ENCODE assay signal across 20 cellular contexts in genomic region chr1:220241072-220241663, GRCh38. TPM values are rescaled to one million over a fixed set of nuclear protein-coding genes. Genes with fewer than 3 reads are reported as not detected.
A peak's percentile ranks its signal among the peaks of the same experiment; 100 is the strongest.
DNase-seq lines count a peak whose midpoint lies in the region; ATAC-seq, FAIRE-seq and TF ChIP-seq lines count a peak whose summit lies in the region.
"Had no signal": no experiment of that assay in that cellular context is flagged by ENCODE, and none has a peak within 500 bp of the region (broad histone marks: within the 10 kb centered on the region; RNA-seq: fewer than 3 reads in every experiment).

No MANE protein-coding gene starts in this region.

- DNase-seq in naive thymus-derived CD8-positive, alpha-beta T cell: no peak
- no peak for DNase-seq in naive thymus-derived CD4-positive, alpha-beta T cell
- DNase-seq: activated naive CD8-positive, alpha-beta T cell treated with anti-CD3 and anti-CD28 coated beads, Interleukin-2, amount 10 ng/mL, durations not matched to agents 7 days and 5 days; activated T-cell treated with anti-CD3 and anti-CD28 coated beads, Interleukin-2, amount 50 U/mL, for 72 hours; effector CD8-positive, alpha-beta T cell; foreskin keratinocyte; hippocampal formation; left ventricle myocardium superior; MG63; NCI-H1436; NCI-H510A treated with DMSO at 0.1 percent for 48 hours; SK-N-SH; WERI-Rb-1 had no signal

- intact Hi-C loops in naive thymus-derived CD4-positive, alpha-beta T cell (cut with micrococcal nuclease): no loop called here

- H3K27me3 ChIP-seq in Loucy (ENCODE audit: insufficient read depth, low read length, poor library complexity, severe bottlenecking) (no peaks in the 10 kb centered on the region), endocrine pancreas (ENCODE audit: control insufficient read depth, insufficient read depth, low read length) (no peaks in the 10 kb centered on the region)
- no peaks in the 10 kb centered on the region for H3K27me3 ChIP-seq in naive thymus-derived CD4-positive, alpha-beta T cell (ENCODE audit: control insufficient read depth in 2 of 2, insufficient read depth in 2 of 2, low read length in 2 of 2)
- H3K27me3 ChIP-seq: foreskin keratinocyte, MG63 had no signal

- no peak overlapping the region for H2AFZ ChIP-seq in Loucy (ENCODE audit: low read length)

- H3K4me3 ChIP-seq in Loucy (ENCODE audit: low read length, poor library complexity, severe bottlenecking) (no peak overlapping the region), endocrine pancreas (ENCODE audit: control insufficient read depth, insufficient read depth, low read length) (peak overlapping the region; percentile 1)
- no peak overlapping the region for H3K4me3 ChIP-seq in naive thymus-derived CD4-positive, alpha-beta T cell (ENCODE audit: low read length)
- H3K4me3 ChIP-seq: MG63 had no signal

- no peak overlapping the region for H3K9ac ChIP-seq in Loucy (ENCODE audit: low read depth, low read length, poor library complexity, severe bottlenecking)
- H3K9ac ChIP-seq in endocrine pancreas (ENCODE audit: control insufficient read depth, insufficient read depth, low read length): no peak overlapping the region
- H3K9ac ChIP-seq: SK-N-SH had no signal

- no peak overlapping the region for H3K27ac ChIP-seq in naive thymus-derived CD4-positive, alpha-beta T cell (ENCODE audit: low read depth, low read length)
- H3K27ac ChIP-seq: foreskin keratinocyte, WERI-Rb-1 had no signal

- H3F3A ChIP-seq in Loucy (ENCODE audit: low read depth): no peaks in the 10 kb centered on the region

- POLR2A ChIA-PET in naive thymus-derived CD8-positive, alpha-beta T cell (lab: Charles Lee): no interaction called here
- POLR2A ChIA-PET in naive thymus-derived CD4-positive, alpha-beta T cell (lab: Charles Lee): no interaction called here

- no peaks in the 10 kb centered on the region for H3K27me3 Mint-ChIP-seq in naive thymus-derived CD8-positive, alpha-beta T cell
- no peaks in the 10 kb centered on the region for H3K27me3 Mint-ChIP-seq in naive thymus-derived CD4-positive, alpha-beta T cell
- H3K27me3 Mint-ChIP-seq: activated naive CD8-positive, alpha-beta T cell treated with anti-CD3 and anti-CD28 coated beads, Interleukin-2, amount 10 ng/mL, durations not matched to agents 7 days and 5 days had no signal

- H3K36me3 ChIP-seq in Loucy (ENCODE audit: insufficient read depth, low read length): no peaks in the 10 kb centered on the region
- no peaks in the 10 kb centered on the region for H3K36me3 ChIP-seq in endocrine pancreas (ENCODE audit: control insufficient read depth, insufficient read depth, low read length)
- no peaks in the 10 kb centered on the region for H3K36me3 ChIP-seq in naive thymus-derived CD4-positive, alpha-beta T cell (ENCODE audit: control insufficient read depth in 2 of 3, insufficient read depth in 3 of 3, low read length in 3 of 3)
- H3K36me3 ChIP-seq: WERI-Rb-1 had no signal

- no peak overlapping the region for H3K4me3 Mint-ChIP-seq in naive thymus-derived CD8-positive, alpha-beta T cell
- H3K4me3 Mint-ChIP-seq in naive thymus-derived CD4-positive, alpha-beta T cell: peak overlapping the region in 1 of 10 donors; percentile 17
- H3K4me3 Mint-ChIP-seq: activated naive CD8-positive, alpha-beta T cell treated with anti-CD3 and anti-CD28 coated beads, Interleukin-2, amount 10 ng/mL, durations not matched to agents 7 days and 5 days; neural crest cell had no signal

- peaks cover 13 to 28% (median 22%) of the 10 kb centered on the region in 3 donors for H3K36me3 Mint-ChIP-seq in naive thymus-derived CD8-positive, alpha-beta T cell
- peaks cover 10 to 28% (median 27%) of the 10 kb centered on the region in 5 donors for H3K36me3 Mint-ChIP-seq in naive thymus-derived CD4-positive, alpha-beta T cell

- H3K4me1 Mint-ChIP-seq in naive thymus-derived CD8-positive, alpha-beta T cell: peaks cover 15 to 46% (median 38%) of the 10 kb centered on the region in 4 donors
- H3K4me1 Mint-ChIP-seq in naive thymus-derived CD4-positive, alpha-beta T cell: peaks cover 7 to 54% (median 48%) of the 10 kb centered on the region in 7 donors

- peak overlapping the region; percentile 23 for H3K4me2 ChIP-seq in Loucy (ENCODE audit: low read depth, low read length, poor library complexity, severe bottlenecking)
- H3K4me2 ChIP-seq: SK-N-SH had no signal

- no peaks in the 10 kb centered on the region for H4K20me1 ChIP-seq in Loucy (ENCODE audit: insufficient read depth, low read length, poor library complexity, severe bottlenecking)

- CTCF ChIA-PET in naive thymus-derived CD4-positive, alpha-beta T cell (lab: Charles Lee): no interaction called here

- peaks cover 0 to 19% (median 0%) of the 10 kb centered on the region in 9 donors for H3K9me3 Mint-ChIP-seq in naive thymus-derived CD8-positive, alpha-beta T cell
- peaks cover 0 to 18% (median 5%) of the 10 kb centered on the region in 11 donors for H3K9me3 Mint-ChIP-seq in naive thymus-derived CD4-positive, alpha-beta T cell

- no peaks in the 10 kb centered on the region for H3K9me3 ChIP-seq in Loucy (ENCODE audit: insufficient read depth, low read depth, low read length)
- H3K9me3 ChIP-seq in endocrine pancreas (ENCODE audit: control insufficient read depth, low read length): no peaks in the 10 kb centered on the region
- no peaks in the 10 kb centered on the region for H3K9me3 ChIP-seq in naive thymus-derived CD4-positive, alpha-beta T cell (ENCODE audit: control insufficient read depth in 2 of 3, low read length in 3 of 3)
- H3K9me3 ChIP-seq: MG63, SK-N-SH had no signal

- H3K9me2 ChIP-seq in Loucy (replicated peaks; ENCODE audit: low read depth, low read length): no peaks in the 10 kb centered on the region
- H3K9me2 ChIP-seq: SK-N-SH had no signal

- H3K4me1 ChIP-seq in Loucy (ENCODE audit: insufficient read depth, low read length, poor library complexity, severe bottlenecking) (peaks cover 12% of the 10 kb centered on the region), endocrine pancreas (ENCODE audit: control insufficient read depth, insufficient read depth, low read length) (peaks cover 34% of the 10 kb centered on the region)
- H3K4me1 ChIP-seq in naive thymus-derived CD4-positive, alpha-beta T cell (ENCODE audit: control insufficient read depth in 2 of 2, insufficient read depth in 2 of 2, low read length in 2 of 2): peaks cover 0 to 5% of the 10 kb centered on the region in 2 donors
- H3K4me1 ChIP-seq: foreskin keratinocyte had no signal

- FAIRE-seq in G401.6 (lab: Jason Lieb, UNC): peak; percentile 40

- peaks cover 30% of the 10 kb centered on the region; the same call in 1 of the 2 replicates for H3K79me2 ChIP-seq in Loucy (ENCODE audit: insufficient read depth, low read length)

- no peak for TF ChIP-seq CTCF in Loucy (conservative IDR thresholded peaks at IDR 0.05; ENCODE audit: low read length)

- ATAC-seq in GM18907 (IDR thresholded peaks at IDR 0.05; ENCODE audit: unreplicated experiment): peak; percentile 55
- no peak for ATAC-seq in naive thymus-derived CD8-positive, alpha-beta T cell
- ATAC-seq in naive thymus-derived CD4-positive, alpha-beta T cell: no peak
- no peak for ATAC-seq in HG03039 (IDR thresholded peaks at IDR 0.05; ENCODE audit: unreplicated experiment)
- ATAC-seq in GM18861 (IDR thresholded peaks at IDR 0.05; ENCODE audit: unreplicated experiment): no peak
- ATAC-seq: foreskin keratinocyte, left ventricle myocardium superior had no signal

- H3K27ac Mint-ChIP-seq in naive thymus-derived CD8-positive, alpha-beta T cell: peak overlapping the region in 1 of 10 donors; percentile 21
- H3K27ac Mint-ChIP-seq in naive thymus-derived CD4-positive, alpha-beta T cell: no peak overlapping the region
- H3K27ac Mint-ChIP-seq: activated naive CD8-positive, alpha-beta T cell treated with anti-CD3 and anti-CD28 coated beads, Interleukin-2, amount 10 ng/mL, durations not matched to agents 7 days and 5 days had no signal

RNA-seq across cellular contexts. Expression of gene RAB3GAP2, which starts 31.1 kb away (rescaled TPM):
- 10 to 100 TPM; 46.7 to 52.0 TPM for total RNA-seq in naive thymus-derived CD8-positive, alpha-beta T cell
- 10 to 100 TPM; 16.6 to 22.8 (median 17.2) TPM for polyA plus RNA-seq in naive thymus-derived CD8-positive, alpha-beta T cell
- total RNA-seq in naive thymus-derived CD4-positive, alpha-beta T cell: 10 to 100 TPM; 36.8 to 53.0 (median 46.4) TPM
- 10 to 100 TPM; 13.9 to 14.7 TPM for polyA plus RNA-seq in naive thymus-derived CD4-positive, alpha-beta T cell
